Comparison of ENCODE assay signal across 8 cellular contexts in genomic region chr22:19178065-19178658, GRCh38. TPM values are rescaled to one million over a fixed set of nuclear protein-coding genes. Genes with fewer than 3 reads are reported as not detected.
DNase-seq lines count a peak whose midpoint lies in the region; ATAC-seq and TF ChIP-seq lines count a peak whose summit lies in the region.

No MANE protein-coding gene starts in this region.

- peaks cover 27% of the 10 kb centered on the region for H3F3A ChIP-seq in GM23338 (replicated peaks; ENCODE audit: low read depth)

- H3K4me3 ChIP-seq in GM23338, result peak overlapping the region; percentile 62
- H3K4me3 ChIP-seq in fibroblast of the aortic adventitia (ENCODE audit: low read depth, low read length), result peak overlapping the region; percentile 76

- no peaks in the 10 kb centered on the region for H3K36me3 ChIP-seq in GM23338 (ENCODE audit: insufficient read depth)

- H2AFZ ChIP-seq in GM23338, result no peak overlapping the region

- H3K4me2 ChIP-seq in GM23338, result peak overlapping the region; percentile 96

- H3K4me3 Mint-ChIP-seq in GM23338 (peak overlapping the region; percentile 76; the same call in 2 of the 3 replicates), neural crest cell (no peak overlapping the region)

- H3K27ac ChIP-seq in GM23338 (ENCODE audit: low read depth), result no peak overlapping the region

- peaks cover 3% of the 10 kb centered on the region; the same call in 1 of the 2 replicates for H4K20me1 ChIP-seq in GM23338 (replicated peaks; ENCODE audit: insufficient read depth)

- H3K4me1 Mint-ChIP-seq in GM23338, result peaks cover 29% of the 10 kb centered on the region
- H3K4me1 Mint-ChIP-seq in neural crest cell, result peaks cover 17% of the 10 kb centered on the region

- peaks cover 28% of the 10 kb centered on the region for H3K27me3 Mint-ChIP-seq in GM23338 (ENCODE audit: insufficient read depth, low read depth, poor library complexity)
- peaks cover 3% of the 10 kb centered on the region for H3K27me3 Mint-ChIP-seq in neural crest cell (ENCODE audit: low read depth)

- H3K36me3 Mint-ChIP-seq in GM23338 (ENCODE audit: low read depth), result peaks cover 5% of the 10 kb centered on the region; the same call in 1 of the 3 replicates
- no peaks in the 10 kb centered on the region for H3K36me3 Mint-ChIP-seq in neural crest cell (ENCODE audit: low read depth)

- no peaks in the 10 kb centered on the region for H3K9me3 Mint-ChIP-seq in GM23338
- H3K9me3 Mint-ChIP-seq in neural crest cell, result no peaks in the 10 kb centered on the region

- DNase-seq in GM13976 (ENCODE audit: low spot score), result peak; percentile 68
- peak; percentile 67 for DNase-seq in GM23338 (ENCODE audit: low spot score)
- peak; percentile 40 for DNase-seq in M059J (ENCODE audit: low read depth)
- DNase-seq in activated T-helper 1 cell treated with Interleukin-2 at 50 U/mL for 16 hours (ENCODE audit: low read depth), result peak; percentile 38
- peak; percentile 21 for DNase-seq in fibroblast of the aortic adventitia (ENCODE audit: low read depth)
- peak; percentile 36 for DNase-seq in neural crest cell (ENCODE audit: low read depth, low spot score)
- DNase-seq in GDM1 (lab: John Stamatoyannopoulos, UW), result no peak
- no peak for DNase-seq in cerebellar nuclear complex (lab: John Stamatoyannopoulos, UW)

- H3K27ac Mint-ChIP-seq in GM23338 (no peak overlapping the region), neural crest cell (ENCODE audit: unreplicated experiment) (no peak overlapping the region)

- peaks cover 17% of the 10 kb centered on the region for H3K79me2 ChIP-seq in GM23338 (replicated peaks; ENCODE audit: insufficient read depth)

- no peaks in the 10 kb centered on the region for H3K27me3 ChIP-seq in GM23338 (ENCODE audit: insufficient read depth)

- in situ Hi-C loops in GM13976 (cut with MboI; ENCODE audit: low sequenced_read_pairs, unreplicated experiment), result no loop called here

- peaks cover 34% of the 10 kb centered on the region for H3K4me1 ChIP-seq in GM23338 (ENCODE audit: insufficient read depth)

- no peak for TF ChIP-seq CTCF in GM13976 (IDR thresholded peaks at IDR 0.05; ENCODE audit: borderline replicate concordance, control extremely low read depth, extremely low read depth, insufficient read depth, missing control alignments)
- no peak for TF ChIP-seq CTCF in GM23338 (conservative IDR thresholded peaks at IDR 0.05; ENCODE audit: low read depth in 2 of 2)
- TF ChIP-seq CTCF in fibroblast of the aortic adventitia (IDR thresholded peaks at IDR 0.05; ENCODE audit: insufficient read depth, low read length), result no peak
- peak; percentile 21 for TF ChIP-seq CTCF in neural crest cell (conservative IDR thresholded peaks at IDR 0.05)

- H3K9me2 ChIP-seq in GM23338 (ENCODE audit: insufficient read depth), result no peaks in the 10 kb centered on the region

- peak; percentile 3; the same call in 2 of the 3 replicates for ATAC-seq in GM23338

TF ChIP-seq in GM23338, 12 proteins besides CTCF, POLR2A, EP300 and RAD21:
- TF ChIP-seq JUNB (IDR thresholded peaks at IDR 0.05; ENCODE audit: unreplicated experiment), result no peak
- TF ChIP-seq ZNF462 (CRISPR knock-in tag; IDR thresholded peaks at IDR 0.05), result no peak
- TF ChIP-seq CREB1 (CRISPR knock-in tag; IDR thresholded peaks at IDR 0.05; ENCODE audit: low read depth), result no peak
- 0 out of 2 replicates have a peak, but pooled peaks have one; percentile 34 for TF ChIP-seq POLR2AphosphoS5 (IDR thresholded peaks at IDR 0.05; ENCODE audit: low read depth)

RNA-seq across cellular contexts. Expression of gene SLC25A1, which starts 0.4 kb away (rescaled TPM):
- total RNA-seq in GM23338 (2014; rRNA removed; shearing (Covaris generic)), result 210 and 242 TPM in 2 replicates
- 141 and 145 TPM in 2 replicates for polyA plus RNA-seq in GM23338 (2016; fragmentation: Nextera tagmentation; extraction: Ambion mirVana)
- 109 and 121 TPM in 2 replicates for total RNA-seq in M059J (2014; rRNA removed; shearing (Covaris generic))
- total RNA-seq in fibroblast of the aortic adventitia (ENCODE audit: low replicate concordance) (53.2 and 53.4 TPM in 2 replicates), neural crest cell (172 and 173 TPM in 2 replicates)

RNA-seq across cellular contexts. Expression of gene GSC2, which starts 28.1 kb away (rescaled TPM):
- total RNA-seq in GM23338 (2014; rRNA removed; shearing (Covaris generic)), result not detected in 2 replicates
- polyA plus RNA-seq in GM23338 (2016; fragmentation: Nextera tagmentation; extraction: Ambion mirVana), result not detected in 2 replicates
- not detected in 2 replicates for total RNA-seq in M059J (2014; rRNA removed; shearing (Covaris generic))
- total RNA-seq in fibroblast of the aortic adventitia (ENCODE audit: low replicate concordance), result not detected in 2 replicates
- not detected in 2 replicates for total RNA-seq in neural crest cell

RNA-seq across cellular contexts. Expression of gene ESS2, which starts 33.7 kb away (rescaled TPM):
- 18.4 and 21.6 TPM in 2 replicates for total RNA-seq in GM23338 (2014; rRNA removed; shearing (Covaris generic))
- 12.3 and 15.2 TPM in 2 replicates for polyA plus RNA-seq in GM23338 (2016; fragmentation: Nextera tagmentation; extraction: Ambion mirVana)
- 15.8 and 17.3 TPM in 2 replicates for total RNA-seq in M059J (2014; rRNA removed; shearing (Covaris generic))
- total RNA-seq in fibroblast of the aortic adventitia (ENCODE audit: low replicate concordance) (13.9 and 20.1 TPM in 2 replicates), neural crest cell (22.7 and 23.5 TPM in 2 replicates)

RNA-seq across cellular contexts. Expression of gene TSSK2, which starts 47.1 kb away (rescaled TPM):
- total RNA-seq in GM23338 (2014; rRNA removed; shearing (Covaris generic)), result not detected in 2 replicates
- polyA plus RNA-seq in GM23338 (2016; fragmentation: Nextera tagmentation; extraction: Ambion mirVana), result not detected in 2 replicates
- not detected in 2 replicates for total RNA-seq in M059J (2014; rRNA removed; shearing (Covaris generic))
- total RNA-seq in fibroblast of the aortic adventitia (ENCODE audit: low replicate concordance) (not detected in 2 replicates), neural crest cell (not detected in 2 replicates)

RNA-seq across cellular contexts. Expression of gene DGCR2, which starts 56.0 kb away (rescaled TPM):
- 59.3 and 83.0 TPM in 2 replicates for total RNA-seq in GM23338 (2014; rRNA removed; shearing (Covaris generic))
- polyA plus RNA-seq in GM23338 (2016; fragmentation: Nextera tagmentation; extraction: Ambion mirVana), result 18.5 and 21.0 TPM in 2 replicates
- total RNA-seq in M059J (2014; rRNA removed; shearing (Covaris generic)), result 33.7 and 34.3 TPM in 2 replicates
- total RNA-seq in fibroblast of the aortic adventitia (ENCODE audit: low replicate concordance), result 29.2 and 42.7 TPM in 2 replicates
- 83.6 and 91.6 TPM in 2 replicates for total RNA-seq in neural crest cell

Comparison
In these comparisons a context has a peak if more than half of its experiments do, and no peak if none do; other contexts are left out.
1. DNase-seq: peak in GM13976 (single experiment), GM23338 (single experiment), M059J (single experiment), activated T-helper 1 cell treated with Interleukin-2 at 50 U/mL for 16 hours (single experiment), fibroblast of the aortic adventitia (single experiment) and neural crest cell (single experiment); none in GDM1 (single experiment) and cerebellar nuclear complex (0 of 2).